Comparison of ENCODE assay signal across 15 cellular contexts in genomic region chr15:95733931-95734330, GRCh38.
DNase-seq lines count a peak whose midpoint lies in the region; ATAC-seq and TF ChIP-seq lines count a peak whose summit lies in the region.
"Had no signal": no experiment of that assay in that cellular context is flagged by ENCODE, and none has a peak within 500 bp of the region (broad histone marks: within the 10 kb centered on the region; RNA-seq: fewer than 3 reads in every experiment).

No MANE protein-coding gene starts in this region.

- no peaks in the 10 kb centered on the region for H3K9me3 ChIP-seq in neural cell (ENCODE audit: low read length)
- H3K9me3 ChIP-seq: transverse colon had no signal

- H3K4me3 Mint-ChIP-seq in activated CD4-positive, alpha-beta T cell treated with anti-CD3 and anti-CD28 coated beads, Interleukin-2, amount 10 ng/mL, durations not matched to agents 24 days and 14 days = no peak overlapping the region
- no peak overlapping the region for H3K4me3 Mint-ChIP-seq in GM23338
- H3K4me3 Mint-ChIP-seq in activated naive CD8-positive, alpha-beta T cell treated with anti-CD3 and anti-CD28 coated beads, Interleukin-2, amount 10 ng/mL, durations not matched to agents 7 days and 5 days = peak overlapping the region; percentile 25

- peaks cover 6% of the 10 kb centered on the region for H3K36me3 Mint-ChIP-seq in activated CD4-positive, alpha-beta T cell treated with anti-CD3 and anti-CD28 coated beads, Interleukin-2, amount 10 ng/mL, durations not matched to agents 24 days and 14 days (ENCODE audit: low read depth)
- H3K36me3 Mint-ChIP-seq in GM23338 (ENCODE audit: low read depth) = no peaks in the 10 kb centered on the region
- peaks cover 30% of the 10 kb centered on the region for H3K36me3 Mint-ChIP-seq in activated naive CD8-positive, alpha-beta T cell treated with anti-CD3 and anti-CD28 coated beads, Interleukin-2, amount 10 ng/mL, durations not matched to agents 7 days and 5 days

- peaks cover 2% of the 10 kb centered on the region for H3K27me3 Mint-ChIP-seq in activated CD4-positive, alpha-beta T cell treated with anti-CD3 and anti-CD28 coated beads, Interleukin-2, amount 10 ng/mL, durations not matched to agents 24 days and 14 days
- no peaks in the 10 kb centered on the region for H3K27me3 Mint-ChIP-seq in GM23338 (ENCODE audit: insufficient read depth, low read depth, poor library complexity)
- peaks cover 6% of the 10 kb centered on the region for H3K27me3 Mint-ChIP-seq in activated naive CD8-positive, alpha-beta T cell treated with anti-CD3 and anti-CD28 coated beads, Interleukin-2, amount 10 ng/mL, durations not matched to agents 7 days and 5 days

- H3K27ac ChIP-seq in GM23338 (ENCODE audit: low read depth) (no peak overlapping the region), neural cell (ENCODE audit: low read length) (no peak overlapping the region)
- H3K27ac ChIP-seq: parathyroid adenoma, transverse colon had no signal

- ATAC-seq in GM23338 = no peak
- ATAC-seq in activated naive CD8-positive, alpha-beta T cell treated with anti-CD3 and anti-CD28 coated beads, Interleukin-2, amount 10 ng/mL, durations not matched to agents 7 days and 5 days (ENCODE audit: low read depth) = peak; percentile 79
- no peak for ATAC-seq in HG02885 (IDR thresholded peaks at IDR 0.05; ENCODE audit: poor library complexity, unreplicated experiment)
- no peak for ATAC-seq in HG03442 (IDR thresholded peaks at IDR 0.05; ENCODE audit: unreplicated experiment)

- no peaks in the 10 kb centered on the region for H3K4me1 ChIP-seq in GM23338 (ENCODE audit: insufficient read depth)
- H3K4me1 ChIP-seq: parathyroid adenoma, transverse colon had no signal

- H3K4me2 ChIP-seq in GM23338 (no peak overlapping the region), neural cell (ENCODE audit: low read length) (no peak overlapping the region)

- intact Hi-C loops in activated CD4-positive, alpha-beta T cell treated with anti-CD3 and anti-CD28 coated beads, Interleukin-2, amount 10 ng/mL, durations not matched to agents 24 days and 14 days (cut with micrococcal nuclease) = no loop called here
- intact Hi-C loops in posterior vena cava (cut with DNase I) = no loop called here

- POLR2A ChIA-PET in activated naive CD8-positive, alpha-beta T cell treated with anti-CD3 and anti-CD28 coated beads, Interleukin-2, amount 10 ng/mL, durations not matched to agents 7 days and 5 days (lab: Charles Lee) = no interaction called here

- H3K36me3 ChIP-seq in GM23338 (ENCODE audit: insufficient read depth) = no peaks in the 10 kb centered on the region
- no peaks in the 10 kb centered on the region for H3K36me3 ChIP-seq in neural cell (ENCODE audit: insufficient read depth, low read length)
- H3K36me3 ChIP-seq: transverse colon had no signal

- no peak overlapping the region for H3K27ac Mint-ChIP-seq in activated CD4-positive, alpha-beta T cell treated with anti-CD3 and anti-CD28 coated beads, Interleukin-2, amount 10 ng/mL, durations not matched to agents 24 days and 14 days
- H3K27ac Mint-ChIP-seq in GM23338 = no peak overlapping the region
- peak overlapping the region; percentile 80 for H3K27ac Mint-ChIP-seq in activated naive CD8-positive, alpha-beta T cell treated with anti-CD3 and anti-CD28 coated beads, Interleukin-2, amount 10 ng/mL, durations not matched to agents 7 days and 5 days

- H3K9ac ChIP-seq in neural cell (ENCODE audit: low read length) = no peak overlapping the region
- H3K9ac ChIP-seq: parathyroid adenoma had no signal

- TF ChIP-seq EP300 in neural cell (conservative IDR thresholded peaks at IDR 0.05; ENCODE audit: poor library complexity, severe bottlenecking) = peak; percentile 36

- H4K20me1 ChIP-seq in GM23338 (replicated peaks; ENCODE audit: insufficient read depth) (0 out of 2 replicates have a peak, but pooled peaks cover 3% of the 10 kb centered on the region), neural cell (ENCODE audit: insufficient read depth) (no peaks in the 10 kb centered on the region)

- peaks cover 17% of the 10 kb centered on the region for H3K4me1 Mint-ChIP-seq in activated CD4-positive, alpha-beta T cell treated with anti-CD3 and anti-CD28 coated beads, Interleukin-2, amount 10 ng/mL, durations not matched to agents 24 days and 14 days
- H3K4me1 Mint-ChIP-seq in GM23338 = peaks cover 17% of the 10 kb centered on the region
- H3K4me1 Mint-ChIP-seq in activated naive CD8-positive, alpha-beta T cell treated with anti-CD3 and anti-CD28 coated beads, Interleukin-2, amount 10 ng/mL, durations not matched to agents 7 days and 5 days = peaks cover 26% of the 10 kb centered on the region

- DNase-seq in activated CD4-positive, alpha-beta T cell treated with anti-CD3 and anti-CD28 coated beads, Interleukin-2, amount 10 ng/mL, durations not matched to agents 24 days and 14 days = peak; percentile 60
- DNase-seq in activated CD4-positive, alpha-beta T cell treated with anti-CD3 and anti-CD28 coated beads for 1 hour = no peak
- DNase-seq in GM23338 (ENCODE audit: low spot score) (no peak), posterior vena cava (ENCODE audit: low spot score) (no peak)
- DNase-seq in activated naive CD8-positive, alpha-beta T cell treated with anti-CD3 and anti-CD28 coated beads, Interleukin-2, amount 10 ng/mL, durations not matched to agents 7 days and 5 days = no peak
- DNase-seq: activated CD4-positive, alpha-beta T cell treated with anti-CD3 and anti-CD28 coated beads for 48 hours; Kasumi-1; NCI-H1417 treated with DMSO at 0.1 percent for 48 hours; Right ventricle myocardium superior; T-helper 9 cell; transverse colon had no signal

- H3K9me2 ChIP-seq in GM23338 (ENCODE audit: insufficient read depth) = peaks cover 19% of the 10 kb centered on the region
- no peaks in the 10 kb centered on the region for H3K9me2 ChIP-seq in neural cell (ENCODE audit: insufficient read depth, low read length)

- H3K27me3 ChIP-seq in GM23338 (ENCODE audit: insufficient read depth) (no peaks in the 10 kb centered on the region), neural cell (ENCODE audit: insufficient read depth, low read depth, low read length) (no peaks in the 10 kb centered on the region)
- H3K27me3 ChIP-seq: transverse colon had no signal

- H3K4me3 ChIP-seq in GM23338 (no peak overlapping the region), neural cell (ENCODE audit: low read length) (peak overlapping the region; percentile 6)
- H3K4me3 ChIP-seq: transverse colon had no signal

- TF ChIP-seq RAD21 in neural cell (conservative IDR thresholded peaks at IDR 0.05) = no peak

- no peaks in the 10 kb centered on the region for H3F3A ChIP-seq in GM23338 (replicated peaks; ENCODE audit: low read depth)
- peaks cover 2% of the 10 kb centered on the region for H3F3A ChIP-seq in neural cell (ENCODE audit: insufficient read depth, low read length, poor library complexity, severe bottlenecking)

- H2AFZ ChIP-seq in GM23338 (peak overlapping the region; percentile 78; the same call in 1 of the 2 replicates), neural cell (ENCODE audit: low read depth, low read length) (no peak overlapping the region)
- H2AFZ ChIP-seq: parathyroid adenoma had no signal

- TF ChIP-seq CTCF in GM23338 (conservative IDR thresholded peaks at IDR 0.05; ENCODE audit: low read depth in 2 of 2) = no peak
- TF ChIP-seq CTCF in neural cell (IDR thresholded peaks at IDR 0.05; ENCODE audit: poor library complexity, severe bottlenecking) = no peak

- H3K79me2 ChIP-seq in GM23338 (replicated peaks; ENCODE audit: insufficient read depth) = no peaks in the 10 kb centered on the region
- no peaks in the 10 kb centered on the region for H3K79me2 ChIP-seq in neural cell (replicated peaks; ENCODE audit: insufficient read depth, low read length)
- H3K79me2 ChIP-seq: parathyroid adenoma had no signal

- peaks cover 27% of the 10 kb centered on the region for H3K9me3 Mint-ChIP-seq in activated CD4-positive, alpha-beta T cell treated with anti-CD3 and anti-CD28 coated beads, Interleukin-2, amount 10 ng/mL, durations not matched to agents 24 days and 14 days
- no peaks in the 10 kb centered on the region for H3K9me3 Mint-ChIP-seq in GM23338
- H3K9me3 Mint-ChIP-seq in activated naive CD8-positive, alpha-beta T cell treated with anti-CD3 and anti-CD28 coated beads, Interleukin-2, amount 10 ng/mL, durations not matched to agents 7 days and 5 days = peaks cover 21% of the 10 kb centered on the region

TF ChIP-seq in GM23338, 12 proteins besides CTCF, POLR2A, EP300 and RAD21 (continues in another document):
- TF ChIP-seq EZH2phosphoT487 (IDR thresholded peaks at IDR 0.05; ENCODE audit: unreplicated experiment) = no peak

TF ChIP-seq in neural cell, 6 proteins besides CTCF, POLR2A, EP300 and RAD21:
- TF ChIP-seq EZH2 (IDR thresholded peaks at IDR 0.05; ENCODE audit: borderline replicate concordance, insufficient read depth, low read length, poor library complexity, severe bottlenecking) (no peak), SMC3 (conservative IDR thresholded peaks at IDR 0.05; ENCODE audit: poor library complexity) (no peak)
